In genomic region chr5:128384068-128384467, GRCh38 we compare ENCODE assay signal across 28 cellular contexts.
"Had no signal": no experiment of that assay in that cellular context is flagged by ENCODE, and none has a peak within 500 bp of the region (broad histone marks: within the 10 kb centered on the region; RNA-seq: fewer than 3 reads in every experiment).

No MANE protein-coding gene starts in this region.

- H3K4me3 ChIP-seq: adrenal gland, body of pancreas, SJCRH30, SK-N-MC had no signal

- DNase-seq: activated CD4-positive, alpha-beta T cell treated with anti-CD3 and anti-CD28 coated beads, Interleukin-2, amount 10 ng/mL, durations not matched to agents 24 days and 14 days; activated CD4-positive, alpha-beta T cell treated with anti-CD3 and anti-CD28 coated beads, Interleukin-2, amount 50 U/mL, for 4 hours; activated CD8-positive, alpha-beta T cell treated with anti-CD3 and anti-CD28 coated beads for 36 hours; activated gamma-delta T cell treated with Interleukin-2 at 50 U/mL for 16 hours; activated naive CD4-positive, alpha-beta T cell treated with anti-CD3 and anti-CD28 coated beads for 36 hours; activated T-cell treated with anti-CD3 and anti-CD28 coated beads for 4 hours; activated T-cell treated with anti-CD3 and anti-CD28 coated beads, Interleukin-2, amount 50 U/mL, for 4 hours; adrenal gland; body of pancreas; NCI-H1092 treated with DMSO at 0.1 percent for 48 hours; NCI-H1417; NCI-H146; NCI-H187; NCI-H2029 treated with DMSO at 0.1 percent for 48 hours; NCI-H2107; NCI-H2171; NCI-H510A; NCI-H526; NCI-H748 treated with DMSO at 0.1 percent for 48 hours; SHP77; SJCRH30 had no signal

- H3K9ac ChIP-seq: KMS-11 had no signal

- H3K36me3 ChIP-seq: adrenal gland had no signal

- ATAC-seq: activated CD8-positive, alpha-beta T cell treated with anti-CD3 and anti-CD28 coated beads for 36 hours; activated naive CD4-positive, alpha-beta T cell treated with anti-CD3 and anti-CD28 coated beads, Interleukin-2, amount 50 U/mL, for 72 hours; activated T-cell treated with anti-CD3 and anti-CD28 coated beads, Interleukin-2, amount 50 U/mL, for 4 hours; body of pancreas had no signal

- H3K4me1 Mint-ChIP-seq: activated CD4-positive, alpha-beta T cell treated with anti-CD3 and anti-CD28 coated beads, Interleukin-2, amount 10 ng/mL, durations not matched to agents 24 days and 14 days; central memory CD8-positive, alpha-beta T cell had no signal

- H3K4me3 Mint-ChIP-seq: activated CD4-positive, alpha-beta T cell treated with anti-CD3 and anti-CD28 coated beads, Interleukin-2, amount 10 ng/mL, durations not matched to agents 24 days and 14 days; activated CD8-positive, alpha-beta T cell treated with anti-CD3 and anti-CD28 coated beads for 36 hours; activated naive CD4-positive, alpha-beta T cell treated with anti-CD3 and anti-CD28 coated beads for 36 hours; activated T-cell treated with anti-CD3 and anti-CD28 coated beads, Interleukin-2, amount 50 U/mL, for 4 hours; activated T-helper 1 cell treated with anti-CD3 and anti-CD28 coated beads, Interleukin-12 subunit alpha, Interleukin-12 subunit beta, Interleukin-2, Interleukin-4 antibody, amounts not matched to agents 30 ng/mL and 10 ng/mL and 1 ng/mL, durations not matched to agents 14 hours and 24 hours and 36 hours; central memory CD8-positive, alpha-beta T cell; T-helper 1 cell treated with Interleukin-12 subunit alpha and Interleukin-12 subunit beta and Interleukin-4 antibody, amounts not matched to agents 30 μg/mL and 1 μg/mL, for 36 hours; T-helper 2 cell treated with Interferon-gamma antibody and Interleukin-4, amounts not matched to agents 5 μg/mL and 100 μg/mL, for 36 hours had no signal

- H3K9me3 ChIP-seq: adrenal gland, body of pancreas, SJCRH30 had no signal

- H3K4me2 ChIP-seq: KMS-11 had no signal

- H3K4me1 ChIP-seq: adrenal gland, body of pancreas, SJCRH30 had no signal

- H3K27ac ChIP-seq: adrenal gland, body of pancreas, KMS-11, SJCRH30, SK-N-MC had no signal

- H3K36me3 Mint-ChIP-seq: activated naive CD4-positive, alpha-beta T cell treated with anti-CD3 and anti-CD28 coated beads, Interleukin-2, amount 50 U/mL, for 72 hours had no signal

- H3K27ac Mint-ChIP-seq: activated CD4-positive, alpha-beta T cell treated with anti-CD3 and anti-CD28 coated beads, Interleukin-2, amount 10 ng/mL, durations not matched to agents 24 days and 14 days; activated CD8-positive, alpha-beta T cell treated with anti-CD3 and anti-CD28 coated beads for 36 hours; activated naive CD4-positive, alpha-beta T cell treated with anti-CD3 and anti-CD28 coated beads for 36 hours; activated naive CD4-positive, alpha-beta T cell treated with anti-CD3 and anti-CD28 coated beads, Interleukin-2, amount 50 U/mL, for 72 hours; activated T-helper 1 cell treated with anti-CD3 and anti-CD28 coated beads, Interleukin-12 subunit alpha, Interleukin-12 subunit beta, Interleukin-2, Interleukin-4 antibody, amounts not matched to agents 30 ng/mL and 10 ng/mL and 1 ng/mL, durations not matched to agents 14 hours and 24 hours and 36 hours; T-helper 1 cell treated with Interleukin-12 subunit alpha and Interleukin-12 subunit beta and Interleukin-4 antibody, amounts not matched to agents 30 μg/mL and 1 μg/mL, for 36 hours; T-helper 2 cell treated with Interferon-gamma antibody and Interleukin-4, amounts not matched to agents 5 μg/mL and 100 μg/mL, for 36 hours had no signal

- H3K27me3 ChIP-seq: adrenal gland, body of pancreas, SJCRH30 had no signal

- H3K9me3 Mint-ChIP-seq: activated CD4-positive, alpha-beta T cell treated with anti-CD3 and anti-CD28 coated beads, Interleukin-2, amount 10 ng/mL, durations not matched to agents 24 days and 14 days; activated CD8-positive, alpha-beta T cell treated with anti-CD3 and anti-CD28 coated beads for 36 hours; activated T-helper 1 cell treated with anti-CD3 and anti-CD28 coated beads, Interleukin-12 subunit alpha, Interleukin-12 subunit beta, Interleukin-2, Interleukin-4 antibody, amounts not matched to agents 30 ng/mL and 10 ng/mL and 1 ng/mL, durations not matched to agents 14 hours and 24 hours and 36 hours; T-helper 1 cell treated with Interleukin-12 subunit alpha and Interleukin-12 subunit beta and Interleukin-4 antibody, amounts not matched to agents 30 μg/mL and 1 μg/mL, for 36 hours; T-helper 2 cell treated with Interferon-gamma antibody and Interleukin-4, amounts not matched to agents 5 μg/mL and 100 μg/mL, for 36 hours had no signal

- H3K27me3 Mint-ChIP-seq: activated CD4-positive, alpha-beta T cell treated with anti-CD3 and anti-CD28 coated beads, Interleukin-2, amount 10 ng/mL, durations not matched to agents 24 days and 14 days; activated CD8-positive, alpha-beta T cell treated with anti-CD3 and anti-CD28 coated beads for 36 hours; central memory CD8-positive, alpha-beta T cell had no signal
